In the genomic region with DNA sequence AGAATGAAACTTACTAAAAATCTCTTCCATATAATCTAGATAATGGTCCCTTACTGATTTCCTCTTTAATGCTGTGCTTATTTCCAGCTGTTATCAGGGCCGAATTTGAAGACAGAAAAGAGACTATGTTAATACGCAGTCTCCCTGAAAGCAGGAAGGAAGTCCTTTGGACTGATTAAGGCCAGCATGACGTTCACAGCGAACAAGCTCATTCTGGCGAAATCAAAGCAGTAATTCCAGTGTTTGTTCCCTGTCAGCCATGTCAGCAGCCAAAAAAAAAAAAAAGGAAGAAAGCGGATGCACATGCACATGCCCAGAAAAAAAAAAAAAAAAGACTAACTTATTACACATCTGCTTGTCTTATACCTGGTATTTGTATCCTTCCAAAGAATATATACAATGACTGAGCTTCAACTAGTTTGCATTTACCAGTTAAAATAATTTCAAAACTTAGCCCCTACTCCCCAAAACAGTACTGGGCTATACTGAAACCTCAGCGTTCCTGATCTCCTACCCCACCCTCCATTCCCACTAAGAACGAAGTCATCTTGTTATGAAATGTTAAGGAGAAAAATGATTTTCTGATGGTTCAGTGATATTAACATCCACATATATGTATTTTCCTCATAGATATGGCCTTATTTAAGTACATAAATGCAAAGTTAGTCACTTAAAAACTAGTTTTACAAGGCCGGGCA, we compare ENCODE assay signal across 9 cellular contexts. TPM values are rescaled to one million over a fixed set of nuclear protein-coding genes. Genes with fewer than 3 reads are reported as not detected.
DNase-seq lines count a peak whose midpoint lies in the region; ATAC-seq and TF ChIP-seq lines count a peak whose summit lies in the region.
"Had no signal": no experiment of that assay in that cellular context is flagged by ENCODE, and none has a peak within 500 bp of the region (broad histone marks: within the 10 kb centered on the region; RNA-seq: fewer than 3 reads in every experiment).

No MANE protein-coding gene starts in this region.

- H3K36me3 Mint-ChIP-seq in activated CD4-positive, alpha-beta T cell treated with anti-CD3 and anti-CD28 coated beads, Interleukin-2, amount 10 ng/mL, durations not matched to agents 7 days and 5 days (ENCODE audit: low read depth), result peaks cover 34% of the 10 kb centered on the region
- H3K36me3 Mint-ChIP-seq in Caco-2 (ENCODE audit: insufficient read depth, unreplicated experiment), result peaks cover 45% of the 10 kb centered on the region

- CTCF ChIA-PET in activated CD4-positive, alpha-beta T cell treated with anti-CD3 and anti-CD28 coated beads, Interleukin-2, amount 10 ng/mL, durations not matched to agents 7 days and 5 days (lab: Charles Lee), result interaction anchor here (0.6 kb wide), 1 partner anchor 9 kb away, joined by 3 read pairs; no protein-coding TSS in a partner anchor
- CTCF ChIA-PET in Caco-2 (lab: Charles Lee), result interaction anchor here (0.6 kb wide), 1 partner anchor 1793 kb away, joined by 5 read pairs; no protein-coding TSS in a partner anchor

- WGBS in body of pancreas, 2 donors, result 77 to 79% methylated on average over 9 of the region's 9 CpGs

- no peaks in the 10 kb centered on the region for H3K27me3 ChIP-seq in body of pancreas
- H3K27me3 ChIP-seq in skeletal muscle tissue (ENCODE audit: control insufficient read depth in 3 of 3, insufficient read depth in 3 of 3, low read length in 3 of 3), result no peaks in the 10 kb centered on the region
- no peaks in the 10 kb centered on the region for H3K27me3 ChIP-seq in Caco-2 (replicated peaks; ENCODE audit: control insufficient read depth, insufficient read depth, low read length)

- peak overlapping the region in 1 of 3 donors; percentile 6 for H3K9ac ChIP-seq in skeletal muscle tissue (ENCODE audit: low read depth in 1 of 3, low read length in 3 of 3)

- POLR2A ChIA-PET in activated CD4-positive, alpha-beta T cell treated with anti-CD3 and anti-CD28 coated beads, Interleukin-2, amount 10 ng/mL, durations not matched to agents 7 days and 5 days (lab: Charles Lee), result interaction anchor here (0.6 to 0.7 kb wide), 2 partner anchors 29 to 39 kb away, joined by 3 to 4 read pairs; a partner anchor contains a TSS
- POLR2A ChIA-PET in Caco-2 (lab: Charles Lee), result interaction anchor here (0.6 kb wide), 1 partner anchor 762 kb away, joined by 4 read pairs; no protein-coding TSS in a partner anchor

- H3K4me3 Mint-ChIP-seq in activated CD4-positive, alpha-beta T cell treated with anti-CD3 and anti-CD28 coated beads, Interleukin-2, amount 10 ng/mL, durations not matched to agents 7 days and 5 days, result no peak overlapping the region
- no peak overlapping the region for H3K4me3 Mint-ChIP-seq in Caco-2 (ENCODE audit: unreplicated experiment)

- no peaks in the 10 kb centered on the region for H3K9me3 ChIP-seq in body of pancreas
- no peaks in the 10 kb centered on the region for H3K9me3 ChIP-seq in skeletal muscle tissue (ENCODE audit: control insufficient read depth in 3 of 3, low read length in 3 of 3)
- peaks cover 11% of the 10 kb centered on the region for H3K9me3 ChIP-seq in Caco-2

- ATAC-seq in body of pancreas (peak; percentile 77), GM21515 (IDR thresholded peaks at IDR 0.05; ENCODE audit: unreplicated experiment) (no peak), GM21447 (IDR thresholded peaks at IDR 0.05; ENCODE audit: unreplicated experiment) (no peak)
- ATAC-seq: HCT116 had no signal

- BruUV-seq in Caco-2 (replicated peaks; lab: Mats Ljungman, UMichigan), result no TSS peak

- H3K4me1 ChIP-seq in body of pancreas (no peaks in the 10 kb centered on the region), skeletal muscle tissue (ENCODE audit: control insufficient read depth in 3 of 3, insufficient read depth in 3 of 3, low read length in 3 of 3) (peaks cover 0 to 3% (median 0%) of the 10 kb centered on the region in 3 donors), Caco-2 (no peaks in the 10 kb centered on the region)

- H3K27ac ChIP-seq in body of pancreas, result peak overlapping the region in 3 of 4 donors; percentile 7 to 71 (median 63)
- H3K27ac ChIP-seq in skeletal muscle tissue (ENCODE audit: low read depth, low read length), result peak overlapping the region; percentile 69

- H3K27ac Mint-ChIP-seq in activated CD4-positive, alpha-beta T cell treated with anti-CD3 and anti-CD28 coated beads, Interleukin-2, amount 10 ng/mL, durations not matched to agents 7 days and 5 days, result no peak overlapping the region
- no peak overlapping the region for H3K27ac Mint-ChIP-seq in Caco-2 (ENCODE audit: unreplicated experiment)

- TF ChIP-seq CTCF in body of pancreas (IDR thresholded peaks at IDR 0.05) (no peak), Caco-2 (IDR thresholded peaks at IDR 0.05; ENCODE audit: insufficient read depth in 1 of 2, low read depth in 1 of 2, low read length in 1 of 2, severe bottlenecking in 1 of 2, unreplicated experiment in 1 of 2) (no peak)

- no peak for TF ChIP-seq POLR2A in body of pancreas (IDR thresholded peaks at IDR 0.05)

- DNase-seq in GM04504 (ENCODE audit: low read depth) (peak; percentile 58), body of pancreas (peak in 3 of 4 donors; percentile 15 to 62 (median 32)), iris pigment epithelial cell (ENCODE audit: low read depth) (peak; percentile 67), Caco-2 (no peak)
- DNase-seq in activated CD4-positive, alpha-beta T cell treated with anti-CD3 and anti-CD28 coated beads, Interleukin-2, amount 10 ng/mL, durations not matched to agents 7 days and 5 days, result no peak

- H3K36me3 ChIP-seq in body of pancreas (replicated peaks in 1 of 2; ENCODE audit: insufficient read depth in 1 of 2, low read depth in 2 of 2) (peaks cover 0 to 4% of the 10 kb centered on the region in 2 donors), skeletal muscle tissue (ENCODE audit: control insufficient read depth in 3 of 3, insufficient read depth in 3 of 3, low read length in 3 of 3) (no peaks in the 10 kb centered on the region), Caco-2 (ENCODE audit: control insufficient read depth, insufficient read depth, low read length) (no peaks in the 10 kb centered on the region)

- H3K9me3 Mint-ChIP-seq in activated CD4-positive, alpha-beta T cell treated with anti-CD3 and anti-CD28 coated beads, Interleukin-2, amount 10 ng/mL, durations not matched to agents 7 days and 5 days, result peaks cover 10% of the 10 kb centered on the region
- H3K9me3 Mint-ChIP-seq in Caco-2 (ENCODE audit: unreplicated experiment), result peaks cover 15% of the 10 kb centered on the region

- intact Hi-C loops in body of pancreas (cut with DNase I), result no loop called here
- intact Hi-C loops in Caco-2 (cut with micrococcal nuclease; ENCODE audit: unreplicated experiment), result no loop called here

- H3K4me1 Mint-ChIP-seq in activated CD4-positive, alpha-beta T cell treated with anti-CD3 and anti-CD28 coated beads, Interleukin-2, amount 10 ng/mL, durations not matched to agents 7 days and 5 days, result peaks cover 4% of the 10 kb centered on the region
- H3K4me1 Mint-ChIP-seq in Caco-2 (ENCODE audit: low read depth, unreplicated experiment), result no peaks in the 10 kb centered on the region

- no peaks in the 10 kb centered on the region for H3K27me3 Mint-ChIP-seq in activated CD4-positive, alpha-beta T cell treated with anti-CD3 and anti-CD28 coated beads, Interleukin-2, amount 10 ng/mL, durations not matched to agents 7 days and 5 days
- no peaks in the 10 kb centered on the region for H3K27me3 Mint-ChIP-seq in Caco-2 (ENCODE audit: insufficient read depth, unreplicated experiment)

- H3K4me3 ChIP-seq in body of pancreas (no peak overlapping the region), skeletal muscle tissue (ENCODE audit: low read length in 3 of 3) (peak overlapping the region in 1 of 3 donors; percentile 0), Caco-2 (ENCODE audit: low read depth, low read length) (no peak overlapping the region)

RNA-seq across cellular contexts. Expression of a gene that starts 29.0 kb away (rescaled TPM):
- total RNA-seq in body of pancreas (10 to 100 TPM; 40.9 to 59.4 TPM), skeletal muscle tissue (58.5 TPM), Caco-2 (2022) (134 and 144 TPM in 2 replicates)
- 10 to 100 TPM; 82.9 to 87.1 TPM for total RNA-seq in activated CD4-positive, alpha-beta T cell treated with anti-CD3 and anti-CD28 coated beads, Interleukin-2, amount 10 ng/mL, durations not matched to agents 7 days and 5 days

RNA-seq across cellular contexts. Expression of a gene that starts 29.3 kb away (rescaled TPM):
- 10 to 100 TPM; 16.1 to 17.1 TPM for total RNA-seq in body of pancreas
- 21.4 TPM for total RNA-seq in skeletal muscle tissue
- total RNA-seq in activated CD4-positive, alpha-beta T cell treated with anti-CD3 and anti-CD28 coated beads, Interleukin-2, amount 10 ng/mL, durations not matched to agents 7 days and 5 days, result 10 to 100 TPM; 24.8 to 35.6 TPM
- 60.1 and 73.7 TPM in 2 replicates for total RNA-seq in Caco-2 (2022)

Comparison
In these comparisons a context has a peak if more than half of its experiments do, and no peak if none do; other contexts are left out.
1. DNase-seq: peak in GM04504 (single experiment), body of pancreas (3 of 4) and iris pigment epithelial cell (single experiment); none in activated CD4-positive, alpha-beta T cell treated with anti-CD3 and anti-CD28 coated beads, Interleukin-2, amount 10 ng/mL, durations not matched to agents 7 days and 5 days (single experiment) and Caco-2 (0 of 2).